8 cellular contexts compared by ENCODE assay signal in the genomic region with DNA sequence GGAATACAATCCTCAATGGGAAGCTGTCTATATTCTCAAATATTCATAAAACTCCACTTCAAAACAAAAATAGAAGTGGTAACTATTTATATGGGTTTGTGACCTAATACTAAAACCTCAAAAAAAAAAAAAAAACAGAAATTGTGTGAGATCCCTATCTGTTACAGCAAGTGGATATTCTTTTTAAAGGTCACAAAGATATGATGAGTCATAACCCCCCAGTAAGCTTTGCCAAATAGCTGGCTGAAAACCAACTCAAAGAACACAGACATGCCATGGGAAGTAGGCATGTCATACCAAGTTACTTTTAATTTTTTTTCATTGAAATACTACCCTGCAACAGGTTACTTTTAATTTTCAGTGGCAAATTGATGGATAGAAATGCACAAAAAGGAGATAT.
A peak's percentile ranks its signal among the peaks of the same experiment; 100 is the strongest.
DNase-seq lines count a peak whose midpoint lies in the region; ATAC-seq and TF ChIP-seq lines count a peak whose summit lies in the region.

No MANE protein-coding gene starts in this region.

- peaks cover 4% of the 10 kb centered on the region for H3K36me3 Mint-ChIP-seq in T-helper 17 cell (ENCODE audit: low read depth)

- peaks cover 23% of the 10 kb centered on the region for H3K4me1 Mint-ChIP-seq in T-helper 17 cell

- H3K27ac Mint-ChIP-seq in T-helper 17 cell, result peak overlapping the region; percentile 43

- no peaks in the 10 kb centered on the region for H3K27me3 Mint-ChIP-seq in T-helper 17 cell

- DNase-seq in AG10803 (ENCODE audit: low read depth) (peak; percentile 64), T-helper 17 cell (no peak), glomerular visceral epithelial cell (ENCODE audit: extremely low spot score) (peak; percentile 71), NCI-H1105 (lab: John Stamatoyannopoulos, UW) (no peak), NCI-H774 (lab: John Stamatoyannopoulos, UW) (no peak), NCI-H510A (lab: John Stamatoyannopoulos, UW) (no peak), superior temporal gyrus (ENCODE audit: extremely low spot score) (no peak)

- H3K4me3 Mint-ChIP-seq in T-helper 17 cell, result no peak overlapping the region

- peak; percentile 46 for ATAC-seq in HG02981 (IDR thresholded peaks at IDR 0.05; ENCODE audit: unreplicated experiment)
- peak; percentile 86 for ATAC-seq in T-helper 17 cell

- H3K4me3 ChIP-seq in AG10803 (ENCODE audit: low read length), result no peak overlapping the region

- no peaks in the 10 kb centered on the region for H3K9me3 ChIP-seq in T-helper 17 cell (ENCODE audit: control insufficient read depth, low read length, poor library complexity, severe bottlenecking)

- no peak for TF ChIP-seq CTCF in AG10803 (conservative IDR thresholded peaks at IDR 0.05; ENCODE audit: low read length)

Comparison
In these comparisons a context has a peak if more than half of its experiments do, and no peak if none do; other contexts are left out.
1. DNase-seq: peak in AG10803 (single experiment) and glomerular visceral epithelial cell (single experiment); none in T-helper 17 cell (0 of 3), NCI-H1105 (single experiment), NCI-H774 (single experiment), NCI-H510A (single experiment) and superior temporal gyrus (single experiment).